Comparison of ENCODE assay signal across 10 cellular contexts in the genomic region with DNA sequence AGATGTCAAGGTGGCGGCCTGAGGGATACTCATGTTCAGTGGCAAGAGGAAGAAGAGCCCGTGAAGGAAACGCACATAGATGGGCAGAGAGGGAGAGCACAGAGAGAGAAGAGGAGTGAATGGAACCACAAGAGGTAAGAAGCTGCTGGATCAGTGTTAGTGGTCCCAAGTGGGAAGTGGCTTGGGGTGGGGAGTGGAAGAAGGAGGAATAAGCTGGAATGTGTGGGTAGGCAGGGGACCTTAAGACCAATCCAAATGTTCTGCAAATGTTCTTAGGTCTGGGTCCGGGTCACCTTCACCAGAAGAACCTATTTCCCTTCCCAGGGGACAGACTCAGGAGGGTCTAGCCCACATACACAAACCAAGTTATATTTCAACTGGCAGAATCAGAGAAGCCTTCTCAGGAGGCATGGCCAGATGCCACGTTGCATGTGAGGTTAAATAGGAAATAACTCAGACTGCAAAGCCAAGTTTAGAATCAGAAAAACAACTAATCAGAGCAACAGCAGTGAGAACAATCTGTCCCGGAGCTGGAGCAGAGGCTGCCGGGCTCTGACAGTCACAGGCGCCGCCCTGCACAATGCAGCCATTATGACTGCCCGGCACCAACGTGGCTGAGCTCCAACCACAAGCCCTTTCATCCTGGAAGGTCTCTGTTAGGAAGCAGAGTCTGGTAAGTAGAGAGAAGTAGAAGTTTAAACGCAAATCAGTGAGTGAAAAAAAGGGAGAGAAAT.
DNase-seq lines count a peak whose midpoint lies in the region; ATAC-seq, FAIRE-seq and TF ChIP-seq lines count a peak whose summit lies in the region.
"Had no signal": no experiment of that assay in that cellular context is flagged by ENCODE, and none has a peak within 500 bp of the region (broad histone marks: within the 10 kb centered on the region; RNA-seq: fewer than 3 reads in every experiment).

No MANE protein-coding gene starts in this region.

- H3K4me3 Mint-ChIP-seq in activated T-helper 1 cell treated with anti-CD3 and anti-CD28 coated beads, Interleukin-12 subunit alpha, Interleukin-12 subunit beta, Interleukin-2, Interleukin-4 antibody, amounts not matched to agents 30 ng/mL and 10 ng/mL and 1 ng/mL, durations not matched to agents 14 hours and 24 hours and 36 hours: no peak overlapping the region

- H3F3A ChIP-seq in SK-N-SH (replicated peaks; ENCODE audit: insufficient read depth): no peaks in the 10 kb centered on the region

- H3K27me3 ChIP-seq in SK-N-SH (ENCODE audit: insufficient read depth): no peaks in the 10 kb centered on the region

- DNase-seq in GM18507 (ENCODE audit: extremely low spot score, insufficient read length, low read depth): no peak
- peak; percentile 44 to 96 (median 87) for DNase-seq in amygdala (lab: John Stamatoyannopoulos, UW)
- DNase-seq in left ventricle myocardium superior: peak; percentile 92
- DNase-seq in renal cortical epithelial cell (ENCODE audit: low read depth): peak; percentile 63
- DNase-seq in SK-N-SH: no peak
- no peak for DNase-seq in activated T-helper 1 cell treated with anti-CD3 and anti-CD28 coated beads, Interleukin-12 subunit alpha, Interleukin-12 subunit beta, Interleukin-2, Interleukin-4 antibody, amounts not matched to agents 30 ng/mL and 10 ng/mL and 1 ng/mL, durations not matched to agents 14 hours and 24 hours and 36 hours (ENCODE audit: low spot score)
- DNase-seq: effector CD4-positive, alpha-beta T cell; NCI-H1436 had no signal

- ATAC-seq in left ventricle myocardium superior (peak; percentile 99), GM21515 (IDR thresholded peaks at IDR 0.05; ENCODE audit: unreplicated experiment) (no peak), GM21423 (IDR thresholded peaks at IDR 0.05; ENCODE audit: unreplicated experiment) (no peak)

- no peaks in the 10 kb centered on the region for H4K20me1 ChIP-seq in SK-N-SH (ENCODE audit: insufficient read depth)

- no peaks in the 10 kb centered on the region for H3K36me3 ChIP-seq in SK-N-SH (replicated peaks in 1 of 2; ENCODE audit: control insufficient read depth in 1 of 2, insufficient read depth in 2 of 2, low read length in 1 of 2)

- H3K9ac ChIP-seq in SK-N-SH: no peak overlapping the region

- POLR2A ChIA-PET in SK-N-SH (lab: Yijun Ruan, JAX): no interaction called here

- no peak overlapping the region for H2AFZ ChIP-seq in SK-N-SH (ENCODE audit: low read depth)

- TF ChIP-seq CTCF in SK-N-SH (IDR thresholded peaks at IDR 0.05): no peak

- CTCF ChIA-PET in SK-N-SH (lab: Yijun Ruan, JAX): no interaction called here

- no peak overlapping the region for H3K27ac Mint-ChIP-seq in activated T-helper 1 cell treated with anti-CD3 and anti-CD28 coated beads, Interleukin-12 subunit alpha, Interleukin-12 subunit beta, Interleukin-2, Interleukin-4 antibody, amounts not matched to agents 30 ng/mL and 10 ng/mL and 1 ng/mL, durations not matched to agents 14 hours and 24 hours and 36 hours

- H3K9me3 Mint-ChIP-seq in activated T-helper 1 cell treated with anti-CD3 and anti-CD28 coated beads, Interleukin-12 subunit alpha, Interleukin-12 subunit beta, Interleukin-2, Interleukin-4 antibody, amounts not matched to agents 30 ng/mL and 10 ng/mL and 1 ng/mL, durations not matched to agents 14 hours and 24 hours and 36 hours: no peaks in the 10 kb centered on the region

- H3K4me2 ChIP-seq in SK-N-SH: no peak overlapping the region

- H3K27ac ChIP-seq in SK-N-SH (ENCODE audit: low read depth in 2 of 2, low read length in 1 of 2): no peak overlapping the region

- TF ChIP-seq RAD21 in SK-N-SH (IDR thresholded peaks at IDR 0.05; ENCODE audit: low read length): no peak

- H3K9me3 ChIP-seq in SK-N-SH: no peaks in the 10 kb centered on the region

- peak; percentile 26 for FAIRE-seq in GM18507 (lab: Jason Lieb, UNC)

- no peak overlapping the region for H3K4me3 ChIP-seq in SK-N-SH (ENCODE audit: low read depth in 2 of 2, low read length in 1 of 2)

- WGBS in SK-N-SH (ENCODE audit: low lambda C conversion rate): 63% methylated on average over 12 of the region's 12 CpGs

- H3K27me3 Mint-ChIP-seq in activated T-helper 1 cell treated with anti-CD3 and anti-CD28 coated beads, Interleukin-12 subunit alpha, Interleukin-12 subunit beta, Interleukin-2, Interleukin-4 antibody, amounts not matched to agents 30 ng/mL and 10 ng/mL and 1 ng/mL, durations not matched to agents 14 hours and 24 hours and 36 hours (ENCODE audit: insufficient read depth): peaks cover 2% of the 10 kb centered on the region

- no peaks in the 10 kb centered on the region for H3K36me3 Mint-ChIP-seq in activated T-helper 1 cell treated with anti-CD3 and anti-CD28 coated beads, Interleukin-12 subunit alpha, Interleukin-12 subunit beta, Interleukin-2, Interleukin-4 antibody, amounts not matched to agents 30 ng/mL and 10 ng/mL and 1 ng/mL, durations not matched to agents 14 hours and 24 hours and 36 hours (ENCODE audit: low read depth)

- no peaks in the 10 kb centered on the region for H3K79me2 ChIP-seq in SK-N-SH (ENCODE audit: insufficient read depth)

- intact Hi-C loops in left ventricle myocardium superior (cut with micrococcal nuclease): no loop called here
- intact Hi-C loops in activated T-helper 1 cell treated with anti-CD3 and anti-CD28 coated beads, Interleukin-12 subunit alpha, Interleukin-12 subunit beta, Interleukin-2, Interleukin-4 antibody, amounts not matched to agents 30 ng/mL and 10 ng/mL and 1 ng/mL, durations not matched to agents 14 hours and 24 hours and 36 hours (cut with micrococcal nuclease): no loop called here

- no peaks in the 10 kb centered on the region for H3K9me2 ChIP-seq in SK-N-SH

- no peaks in the 10 kb centered on the region for H3K4me1 Mint-ChIP-seq in activated T-helper 1 cell treated with anti-CD3 and anti-CD28 coated beads, Interleukin-12 subunit alpha, Interleukin-12 subunit beta, Interleukin-2, Interleukin-4 antibody, amounts not matched to agents 30 ng/mL and 10 ng/mL and 1 ng/mL, durations not matched to agents 14 hours and 24 hours and 36 hours (ENCODE audit: low read depth)

- no peaks in the 10 kb centered on the region for H3K4me1 ChIP-seq in SK-N-SH (ENCODE audit: control insufficient read depth in 1 of 2, insufficient read depth in 2 of 2, low read depth in 1 of 2, low read length in 1 of 2)

- no peak for TF ChIP-seq EP300 in SK-N-SH (IDR thresholded peaks at IDR 0.05; ENCODE audit: borderline replicate concordance in 1 of 2, low read depth in 1 of 2, low read length in 1 of 2)

TF ChIP-seq in SK-N-SH, 30 proteins besides CTCF, POLR2A, EP300 and RAD21 (continues in another document):
- TF ChIP-seq, protein P1, sequence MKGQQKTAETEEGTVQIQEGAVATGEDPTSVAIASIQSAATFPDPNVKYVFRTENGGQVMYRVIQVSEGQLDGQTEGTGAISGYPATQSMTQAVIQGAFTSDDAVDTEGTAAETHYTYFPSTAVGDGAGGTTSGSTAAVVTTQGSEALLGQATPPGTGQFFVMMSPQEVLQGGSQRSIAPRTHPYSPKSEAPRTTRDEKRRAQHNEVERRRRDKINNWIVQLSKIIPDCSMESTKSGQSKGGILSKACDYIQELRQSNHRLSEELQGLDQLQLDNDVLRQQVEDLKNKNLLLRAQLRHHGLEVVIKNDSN (IDR thresholded peaks at IDR 0.05; ENCODE audit: borderline replicate concordance, low read depth): no peak
- TF ChIP-seq, protein P2, sequence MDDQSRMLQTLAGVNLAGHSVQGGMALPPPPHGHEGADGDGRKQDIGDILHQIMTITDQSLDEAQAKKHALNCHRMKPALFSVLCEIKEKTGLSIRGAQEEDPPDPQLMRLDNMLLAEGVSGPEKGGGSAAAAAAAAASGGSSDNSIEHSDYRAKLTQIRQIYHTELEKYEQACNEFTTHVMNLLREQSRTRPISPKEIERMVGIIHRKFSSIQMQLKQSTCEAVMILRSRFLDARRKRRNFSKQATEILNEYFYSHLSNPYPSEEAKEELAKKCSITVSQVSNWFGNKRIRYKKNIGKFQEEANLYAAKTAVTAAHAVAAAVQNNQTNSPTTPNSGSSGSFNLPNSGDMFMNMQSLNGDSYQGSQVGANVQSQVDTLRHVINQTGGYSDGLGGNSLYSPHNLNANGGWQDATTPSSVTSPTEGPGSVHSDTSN (IDR thresholded peaks at IDR 0.05): no peak
- TF ChIP-seq CHD2 (IDR thresholded peaks at IDR 0.05; ENCODE audit: low read length, partially characterized antibody) (no peak), FOSL2 (IDR thresholded peaks at IDR 0.05; ENCODE audit: borderline replicate concordance, low read depth) (no peak), RFX5 (IDR thresholded peaks at IDR 0.05; ENCODE audit: low read length) (no peak), ZBTB33 (IDR thresholded peaks at IDR 0.05; ENCODE audit: borderline replicate concordance, low read depth) (no peak), SIN3A (IDR thresholded peaks at IDR 0.05; ENCODE audit: borderline replicate concordance, low read depth, low read length) (no peak), MXI1 (IDR thresholded peaks at IDR 0.05; ENCODE audit: low read depth, low read length) (no peak), TCF12 (IDR thresholded peaks at IDR 0.05) (no peak), IRF3 (IDR thresholded peaks at IDR 0.05; ENCODE audit: low read depth, low read length) (no peak), EZH2phosphoT487 (IDR thresholded peaks at IDR 0.05; ENCODE audit: borderline replicate concordance, low read depth) (no peak), TAF1 (IDR thresholded peaks at IDR 0.05; ENCODE audit: borderline replicate concordance, low read depth, low read length) (no peak)

Comparison
In these comparisons a context has a peak if more than half of its experiments do, and no peak if none do; other contexts are left out.
1. DNase-seq: peak in amygdala (56 of 56), left ventricle myocardium superior (single experiment) and renal cortical epithelial cell (single experiment); none in GM18507 (single experiment), SK-N-SH (single experiment) and activated T-helper 1 cell treated with anti-CD3 and anti-CD28 coated beads, Interleukin-12 subunit alpha, Interleukin-12 subunit beta, Interleukin-2, Interleukin-4 antibody, amounts not matched to agents 30 ng/mL and 10 ng/mL and 1 ng/mL, durations not matched to agents 14 hours and 24 hours and 36 hours (single experiment).